ENCODE assay signal across 1 cellular context in the genomic region with DNA sequence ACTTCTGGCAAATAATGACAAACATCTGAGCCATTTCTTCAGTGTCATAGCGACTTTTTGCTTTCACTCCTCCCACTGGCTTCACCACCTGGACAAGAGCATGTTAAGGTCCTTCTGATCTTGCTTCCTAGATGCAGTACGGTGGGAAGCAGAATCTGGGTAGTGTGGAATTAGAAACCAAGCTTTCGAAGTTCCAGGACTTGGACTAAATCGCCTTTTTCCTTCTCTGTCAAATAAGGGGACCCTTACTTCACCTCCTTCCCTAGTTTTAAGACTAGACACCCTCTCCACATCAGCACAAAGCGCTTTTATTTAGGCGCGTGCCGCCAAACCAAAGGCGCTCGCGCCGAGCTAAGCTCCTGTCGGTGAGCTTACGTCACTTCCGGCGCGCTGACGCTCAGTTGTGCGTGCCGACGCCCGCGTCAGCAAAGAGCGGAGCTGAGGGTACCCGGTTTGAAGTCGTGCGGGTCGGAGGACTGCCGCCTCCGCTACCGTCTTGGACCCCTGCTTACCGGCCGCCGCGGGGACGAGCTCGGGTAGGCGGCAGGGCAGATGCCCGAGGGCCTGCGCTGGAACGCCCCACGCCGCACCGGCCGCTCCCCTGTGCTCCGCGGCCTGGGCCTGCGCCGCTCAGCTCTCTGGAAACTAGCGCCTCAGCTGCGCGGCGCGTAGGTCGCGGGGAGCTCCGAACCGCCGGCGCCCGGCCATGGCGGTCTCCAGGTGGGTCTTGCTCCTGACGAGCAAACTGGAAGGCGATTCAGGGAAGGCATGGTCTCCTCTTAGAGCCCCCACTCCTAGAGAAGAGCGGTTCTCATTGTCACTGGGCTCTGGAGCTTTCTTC.
TF ChIP-seq lines count a peak whose summit lies in the region.

A gene (plus strand): TSS at position 400 of the 841 bp plus-strand sequence. CDS start 307 bp downstream, at position 707.

TF ChIP-seq in HepG2, 621 proteins besides CTCF, POLR2A, EP300 and RAD21 (continued from another document and continues in another):
- TF ChIP-seq, protein P1, sequence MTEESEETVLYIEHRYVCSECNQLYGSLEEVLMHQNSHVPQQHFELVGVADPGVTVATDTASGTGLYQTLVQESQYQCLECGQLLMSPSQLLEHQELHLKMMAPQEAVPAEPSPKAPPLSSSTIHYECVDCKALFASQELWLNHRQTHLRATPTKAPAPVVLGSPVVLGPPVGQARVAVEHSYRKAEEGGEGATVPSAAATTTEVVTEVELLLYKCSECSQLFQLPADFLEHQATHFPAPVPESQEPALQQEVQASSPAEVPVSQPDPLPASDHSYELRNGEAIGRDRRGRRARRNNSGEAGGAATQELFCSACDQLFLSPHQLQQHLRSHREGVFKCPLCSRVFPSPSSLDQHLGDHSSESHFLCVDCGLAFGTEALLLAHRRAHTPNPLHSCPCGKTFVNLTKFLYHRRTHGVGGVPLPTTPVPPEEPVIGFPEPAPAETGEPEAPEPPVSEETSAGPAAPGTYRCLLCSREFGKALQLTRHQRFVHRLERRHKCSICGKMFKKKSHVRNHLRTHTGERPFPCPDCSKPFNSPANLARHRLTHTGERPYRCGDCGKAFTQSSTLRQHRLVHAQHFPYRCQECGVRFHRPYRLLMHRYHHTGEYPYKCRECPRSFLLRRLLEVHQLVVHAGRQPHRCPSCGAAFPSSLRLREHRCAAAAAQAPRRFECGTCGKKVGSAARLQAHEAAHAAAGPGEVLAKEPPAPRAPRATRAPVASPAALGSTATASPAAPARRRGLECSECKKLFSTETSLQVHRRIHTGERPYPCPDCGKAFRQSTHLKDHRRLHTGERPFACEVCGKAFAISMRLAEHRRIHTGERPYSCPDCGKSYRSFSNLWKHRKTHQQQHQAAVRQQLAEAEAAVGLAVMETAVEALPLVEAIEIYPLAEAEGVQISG (CRISPR knock-in tag; IDR thresholded peaks at IDR 0.05): peak; percentile 96
- TF ChIP-seq, protein P2, sequence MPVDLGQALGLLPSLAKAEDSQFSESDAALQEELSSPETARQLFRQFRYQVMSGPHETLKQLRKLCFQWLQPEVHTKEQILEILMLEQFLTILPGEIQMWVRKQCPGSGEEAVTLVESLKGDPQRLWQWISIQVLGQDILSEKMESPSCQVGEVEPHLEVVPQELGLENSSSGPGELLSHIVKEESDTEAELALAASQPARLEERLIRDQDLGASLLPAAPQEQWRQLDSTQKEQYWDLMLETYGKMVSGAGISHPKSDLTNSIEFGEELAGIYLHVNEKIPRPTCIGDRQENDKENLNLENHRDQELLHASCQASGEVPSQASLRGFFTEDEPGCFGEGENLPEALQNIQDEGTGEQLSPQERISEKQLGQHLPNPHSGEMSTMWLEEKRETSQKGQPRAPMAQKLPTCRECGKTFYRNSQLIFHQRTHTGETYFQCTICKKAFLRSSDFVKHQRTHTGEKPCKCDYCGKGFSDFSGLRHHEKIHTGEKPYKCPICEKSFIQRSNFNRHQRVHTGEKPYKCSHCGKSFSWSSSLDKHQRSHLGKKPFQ (CRISPR knock-in tag; IDR thresholded peaks at IDR 0.05; ENCODE audit: insufficient replicate concordance): peak; percentile 26
- TF ChIP-seq, protein P3, sequence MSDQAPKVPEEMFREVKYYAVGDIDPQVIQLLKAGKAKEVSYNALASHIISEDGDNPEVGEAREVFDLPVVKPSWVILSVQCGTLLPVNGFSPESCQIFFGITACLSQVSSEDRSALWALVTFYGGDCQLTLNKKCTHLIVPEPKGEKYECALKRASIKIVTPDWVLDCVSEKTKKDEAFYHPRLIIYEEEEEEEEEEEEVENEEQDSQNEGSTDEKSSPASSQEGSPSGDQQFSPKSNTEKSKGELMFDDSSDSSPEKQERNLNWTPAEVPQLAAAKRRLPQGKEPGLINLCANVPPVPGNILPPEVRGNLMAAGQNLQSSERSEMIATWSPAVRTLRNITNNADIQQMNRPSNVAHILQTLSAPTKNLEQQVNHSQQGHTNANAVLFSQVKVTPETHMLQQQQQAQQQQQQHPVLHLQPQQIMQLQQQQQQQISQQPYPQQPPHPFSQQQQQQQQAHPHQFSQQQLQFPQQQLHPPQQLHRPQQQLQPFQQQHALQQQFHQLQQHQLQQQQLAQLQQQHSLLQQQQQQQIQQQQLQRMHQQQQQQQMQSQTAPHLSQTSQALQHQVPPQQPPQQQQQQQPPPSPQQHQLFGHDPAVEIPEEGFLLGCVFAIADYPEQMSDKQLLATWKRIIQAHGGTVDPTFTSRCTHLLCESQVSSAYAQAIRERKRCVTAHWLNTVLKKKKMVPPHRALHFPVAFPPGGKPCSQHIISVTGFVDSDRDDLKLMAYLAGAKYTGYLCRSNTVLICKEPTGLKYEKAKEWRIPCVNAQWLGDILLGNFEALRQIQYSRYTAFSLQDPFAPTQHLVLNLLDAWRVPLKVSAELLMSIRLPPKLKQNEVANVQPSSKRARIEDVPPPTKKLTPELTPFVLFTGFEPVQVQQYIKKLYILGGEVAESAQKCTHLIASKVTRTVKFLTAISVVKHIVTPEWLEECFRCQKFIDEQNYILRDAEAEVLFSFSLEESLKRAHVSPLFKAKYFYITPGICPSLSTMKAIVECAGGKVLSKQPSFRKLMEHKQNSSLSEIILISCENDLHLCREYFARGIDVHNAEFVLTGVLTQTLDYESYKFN (CRISPR knock-in tag; conservative IDR thresholded peaks at IDR 0.05): peak; percentile 64
- TF ChIP-seq PAX8 (CRISPR knock-in tag; IDR thresholded peaks at IDR 0.05; ENCODE audit: borderline replicate concordance) (peak; percentile 76; the same call in 1 of the 2 replicates), MXI1 (IDR thresholded peaks at IDR 0.05; ENCODE audit: borderline replicate concordance, low read depth, low read length) (peak; percentile 55; the same call in 2 of the 3 replicates), CEBPG (CRISPR knock-in tag; IDR thresholded peaks at IDR 0.05) (peak; percentile 58; the same call in 1 of the 2 replicates), SIN3A (IDR thresholded peaks at IDR 0.05; ENCODE audit: borderline replicate concordance, low read depth, low read length) (no peak), MXD4 (CRISPR knock-in tag; IDR thresholded peaks at IDR 0.05) (0 out of 2 replicates have a peak, but pooled peaks have one; percentile 45), CBX1 (IDR thresholded peaks at IDR 0.05; ENCODE audit: low read depth) (peak; percentile 88), HES4 (CRISPR knock-in tag; IDR thresholded peaks at IDR 0.05; ENCODE audit: borderline replicate concordance) (peak; percentile 80), ZNF20 (CRISPR knock-in tag; IDR thresholded peaks at IDR 0.05) (peak; percentile 80; the same call in 1 of the 2 replicates), TEAD2 (CRISPR knock-in tag; IDR thresholded peaks at IDR 0.05) (no peak; the same call in 1 of the 2 replicates), EED (CRISPR knock-in tag; IDR thresholded peaks at IDR 0.05) (peak; percentile 94), ZNF883 (CRISPR knock-in tag; IDR thresholded peaks at IDR 0.05; ENCODE audit: not compliant biosample characterization) (peak; percentile 95), ZNF792 (CRISPR knock-in tag; IDR thresholded peaks at IDR 0.05) (peak; percentile 86), ETV6 (CRISPR knock-in tag; conservative IDR thresholded peaks at IDR 0.05) (no peak; the same call in 1 of the 2 replicates), ZNF75D (CRISPR knock-in tag; IDR thresholded peaks at IDR 0.05; ENCODE audit: borderline replicate concordance) (no peak; the same call in 1 of the 2 replicates), ZNF12 (CRISPR knock-in tag; IDR thresholded peaks at IDR 0.05) (peak; percentile 32; the same call in 1 of the 2 replicates), ZNF720 (CRISPR knock-in tag; IDR thresholded peaks at IDR 0.05) (no peak), KMT2A (CRISPR knock-in tag; IDR thresholded peaks at IDR 0.05) (peak; percentile 98), ZNF446 (CRISPR knock-in tag; IDR thresholded peaks at IDR 0.05) (peak; percentile 92), WIZ (CRISPR knock-in tag; IDR thresholded peaks at IDR 0.05) (peak; percentile 44; the same call in 1 of the 2 replicates), TCF12 (IDR thresholded peaks at IDR 0.05) (no peak), TCF12 (CRISPR knock-in tag; IDR thresholded peaks at IDR 0.05) (0 out of 2 replicates have a peak, but pooled peaks have one; percentile 14), ZEB1 (IDR thresholded peaks at IDR 0.05; ENCODE audit: insufficient replicate concordance, low read depth) (peak; percentile 55), SOX13 (IDR thresholded peaks at IDR 0.05) (no peak; the same call in 1 of the 2 replicates), SOX13 (CRISPR knock-in tag; conservative IDR thresholded peaks at IDR 0.05 in 1 of 2, IDR thresholded peaks at IDR 0.05 in 1 of 2) (peak in 1 of 2 experiments; percentile 21; a peak in 1 of 4 replicates), SAFB2 (CRISPR knock-in tag; IDR thresholded peaks at IDR 0.05; ENCODE audit: borderline replicate concordance, low read depth) (peak; percentile 81; the same call in 1 of the 2 replicates)
- TF ChIP-seq, protein P4, sequence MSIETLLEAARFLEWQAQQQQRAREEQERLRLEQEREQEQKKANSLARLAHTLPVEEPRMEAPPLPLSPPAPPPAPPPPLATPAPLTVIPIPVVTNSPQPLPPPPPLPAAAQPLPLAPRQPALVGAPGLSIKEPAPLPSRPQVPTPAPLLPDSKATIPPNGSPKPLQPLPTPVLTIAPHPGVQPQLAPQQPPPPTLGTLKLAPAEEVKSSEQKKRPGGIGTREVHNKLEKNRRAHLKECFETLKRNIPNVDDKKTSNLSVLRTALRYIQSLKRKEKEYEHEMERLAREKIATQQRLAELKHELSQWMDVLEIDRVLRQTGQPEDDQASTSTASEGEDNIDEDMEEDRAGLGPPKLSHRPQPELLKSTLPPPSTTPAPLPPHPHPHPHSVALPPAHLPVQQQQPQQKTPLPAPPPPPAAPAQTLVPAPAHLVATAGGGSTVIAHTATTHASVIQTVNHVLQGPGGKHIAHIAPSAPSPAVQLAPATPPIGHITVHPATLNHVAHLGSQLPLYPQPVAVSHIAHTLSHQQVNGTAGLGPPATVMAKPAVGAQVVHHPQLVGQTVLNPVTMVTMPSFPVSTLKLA (IDR thresholded peaks at IDR 0.05): no peak
- TF ChIP-seq, protein P5, sequence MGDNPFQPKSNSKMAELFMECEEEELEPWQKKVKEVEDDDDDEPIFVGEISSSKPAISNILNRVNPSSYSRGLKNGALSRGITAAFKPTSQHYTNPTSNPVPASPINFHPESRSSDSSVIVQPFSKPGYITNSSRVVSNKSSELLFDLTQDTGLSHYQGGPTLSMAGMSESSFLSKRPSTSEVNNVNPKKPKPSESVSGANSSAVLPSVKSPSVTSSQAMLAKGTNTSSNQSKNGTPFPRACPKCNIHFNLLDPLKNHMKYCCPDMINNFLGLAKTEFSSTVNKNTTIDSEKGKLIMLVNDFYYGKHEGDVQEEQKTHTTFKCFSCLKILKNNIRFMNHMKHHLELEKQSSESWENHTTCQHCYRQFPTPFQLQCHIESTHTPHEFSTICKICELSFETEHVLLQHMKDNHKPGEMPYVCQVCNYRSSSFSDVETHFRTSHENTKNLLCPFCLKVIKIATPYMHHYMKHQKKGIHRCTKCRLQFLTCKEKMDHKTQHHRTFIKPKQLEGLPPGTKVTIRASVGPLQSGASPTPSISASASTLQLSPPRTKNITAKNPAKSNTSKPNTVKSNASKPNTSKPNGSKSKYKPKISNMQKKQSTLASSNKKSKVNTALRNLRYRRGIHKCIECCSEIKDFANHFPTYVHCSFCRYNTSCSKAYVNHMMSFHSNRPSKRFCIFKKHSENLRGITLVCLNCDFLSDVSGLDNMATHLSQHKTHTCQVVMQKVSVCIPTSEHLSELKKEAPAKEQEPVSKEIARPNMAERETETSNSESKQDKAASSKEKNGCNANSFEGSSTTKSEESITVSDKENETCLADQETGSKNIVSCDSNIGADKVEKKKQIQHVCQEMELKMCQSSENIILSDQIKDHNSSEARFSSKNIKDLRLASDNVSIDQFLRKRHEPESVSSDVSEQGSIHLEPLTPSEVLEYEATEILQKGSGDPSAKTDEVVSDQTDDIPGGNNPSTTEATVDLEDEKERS (CRISPR knock-in tag; IDR thresholded peaks at IDR 0.05): 0 out of 2 replicates have a peak, but pooled peaks have one; percentile 46
- TF ChIP-seq, protein P6, sequence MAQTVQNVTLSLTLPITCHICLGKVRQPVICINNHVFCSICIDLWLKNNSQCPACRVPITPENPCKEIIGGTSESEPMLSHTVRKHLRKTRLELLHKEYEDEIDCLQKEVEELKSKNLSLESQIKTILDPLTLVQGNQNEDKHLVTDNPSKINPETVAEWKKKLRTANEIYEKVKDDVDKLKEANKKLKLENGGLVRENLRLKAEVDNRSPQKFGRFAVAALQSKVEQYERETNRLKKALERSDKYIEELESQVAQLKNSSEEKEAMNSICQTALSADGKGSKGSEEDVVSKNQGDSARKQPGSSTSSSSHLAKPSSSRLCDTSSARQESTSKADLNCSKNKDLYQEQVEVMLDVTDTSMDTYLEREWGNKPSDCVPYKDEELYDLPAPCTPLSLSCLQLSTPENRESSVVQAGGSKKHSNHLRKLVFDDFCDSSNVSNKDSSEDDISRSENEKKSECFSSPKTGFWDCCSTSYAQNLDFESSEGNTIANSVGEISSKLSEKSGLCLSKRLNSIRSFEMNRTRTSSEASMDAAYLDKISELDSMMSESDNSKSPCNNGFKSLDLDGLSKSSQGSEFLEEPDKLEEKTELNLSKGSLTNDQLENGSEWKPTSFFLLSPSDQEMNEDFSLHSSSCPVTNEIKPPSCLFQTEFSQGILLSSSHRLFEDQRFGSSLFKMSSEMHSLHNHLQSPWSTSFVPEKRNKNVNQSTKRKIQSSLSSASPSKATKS (CRISPR knock-in tag; IDR thresholded peaks at IDR 0.05): no peak
- TF ChIP-seq, protein P7, sequence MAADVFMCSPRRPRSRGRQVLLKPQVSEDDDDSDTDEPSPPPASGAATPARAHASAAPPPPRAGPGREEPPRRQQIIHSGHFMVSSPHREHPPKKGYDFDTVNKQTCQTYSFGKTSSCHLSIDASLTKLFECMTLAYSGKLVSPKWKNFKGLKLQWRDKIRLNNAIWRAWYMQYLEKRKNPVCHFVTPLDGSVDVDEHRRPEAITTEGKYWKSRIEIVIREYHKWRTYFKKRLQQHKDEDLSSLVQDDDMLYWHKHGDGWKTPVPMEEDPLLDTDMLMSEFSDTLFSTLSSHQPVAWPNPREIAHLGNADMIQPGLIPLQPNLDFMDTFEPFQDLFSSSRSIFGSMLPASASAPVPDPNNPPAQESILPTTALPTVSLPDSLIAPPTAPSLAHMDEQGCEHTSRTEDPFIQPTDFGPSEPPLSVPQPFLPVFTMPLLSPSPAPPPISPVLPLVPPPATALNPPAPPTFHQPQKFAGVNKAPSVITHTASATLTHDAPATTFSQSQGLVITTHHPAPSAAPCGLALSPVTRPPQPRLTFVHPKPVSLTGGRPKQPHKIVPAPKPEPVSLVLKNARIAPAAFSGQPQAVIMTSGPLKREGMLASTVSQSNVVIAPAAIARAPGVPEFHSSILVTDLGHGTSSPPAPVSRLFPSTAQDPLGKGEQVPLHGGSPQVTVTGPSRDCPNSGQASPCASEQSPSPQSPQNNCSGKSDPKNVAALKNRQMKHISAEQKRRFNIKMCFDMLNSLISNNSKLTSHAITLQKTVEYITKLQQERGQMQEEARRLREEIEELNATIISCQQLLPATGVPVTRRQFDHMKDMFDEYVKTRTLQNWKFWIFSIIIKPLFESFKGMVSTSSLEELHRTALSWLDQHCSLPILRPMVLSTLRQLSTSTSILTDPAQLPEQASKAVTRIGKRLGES (CRISPR knock-in tag; IDR thresholded peaks at IDR 0.05; ENCODE audit: borderline replicate concordance): 0 out of 2 replicates have a peak, but pooled peaks have one; percentile 52
